17 cellular contexts compared by ENCODE assay signal in genomic region chr15:58423205-58423604, GRCh38. TPM values are rescaled to one million over a fixed set of nuclear protein-coding genes. Genes with fewer than 3 reads are reported as not detected.
DNase-seq lines count a peak whose midpoint lies in the region; FAIRE-seq and TF ChIP-seq lines count a peak whose summit lies in the region.
"Had no signal": no experiment of that assay in that cellular context is flagged by ENCODE, and none has a peak within 500 bp of the region (broad histone marks: within the 10 kb centered on the region; RNA-seq: fewer than 3 reads in every experiment).

No MANE protein-coding gene starts in this region.

- no peak overlapping the region for H3K4me3 ChIP-seq in liver (ENCODE audit: low read depth in 1 of 3, low read length in 3 of 3)
- no peak overlapping the region for H3K4me3 ChIP-seq in small intestine (ENCODE audit: low read depth in 1 of 2, low read length in 2 of 2)
- no peak overlapping the region for H3K4me3 ChIP-seq in testis
- H3K4me3 ChIP-seq: A549, HAP-1 had no signal

- TF ChIP-seq RAD21 in liver (IDR thresholded peaks at IDR 0.05), result peak; percentile 49 to 61

- peaks cover 1% of the 10 kb centered on the region for H3K36me3 Mint-ChIP-seq in activated CD4-positive, alpha-beta T cell treated with anti-CD3 and anti-CD28 coated beads, Interleukin-2, amount 10 ng/mL, durations not matched to agents 7 days and 5 days (ENCODE audit: low read depth)

- H3K4me1 Mint-ChIP-seq in activated CD4-positive, alpha-beta T cell treated with anti-CD3 and anti-CD28 coated beads, Interleukin-2, amount 10 ng/mL, durations not matched to agents 7 days and 5 days, result no peaks in the 10 kb centered on the region

- H3K4me3 Mint-ChIP-seq in activated CD4-positive, alpha-beta T cell treated with anti-CD3 and anti-CD28 coated beads, Interleukin-2, amount 10 ng/mL, durations not matched to agents 7 days and 5 days, result no peak overlapping the region
- H3K4me3 Mint-ChIP-seq: CD4-positive, alpha-beta T cell had no signal

- no peak for FAIRE-seq in small intestine (lab: Jason Lieb, UNC)
- FAIRE-seq: A549 had no signal

- H3K9me3 Mint-ChIP-seq in activated CD4-positive, alpha-beta T cell treated with anti-CD3 and anti-CD28 coated beads, Interleukin-2, amount 10 ng/mL, durations not matched to agents 7 days and 5 days, result no peaks in the 10 kb centered on the region
- H3K9me3 Mint-ChIP-seq: CD4-positive, alpha-beta T cell had no signal

- TF ChIP-seq CTCF in liver (IDR thresholded peaks at IDR 0.05; ENCODE audit: low read depth, low read length, missing input control) (no peak), testis (IDR thresholded peaks at IDR 0.05) (no peak), GM10248 (IDR thresholded peaks at IDR 0.05; ENCODE audit: control extremely low read depth, extremely low read depth, low read depth, missing control alignments) (no peak)

- intact Hi-C loops in testis (cut with DNase I; ENCODE audit: low total_unique reads), result no loop called here

- no peak for TF ChIP-seq POLR2A in testis (IDR thresholded peaks at IDR 0.05)

- DNase-seq in activated CD4-positive, alpha-beta T cell treated with anti-CD3 and anti-CD28 coated beads, Interleukin-2, amount 10 ng/mL, durations not matched to agents 7 days and 5 days, result no peak
- no peak for DNase-seq in activated CD4-positive, alpha-beta T cell treated with anti-CD3 and anti-CD28 coated beads, Interleukin-2, amount 50 U/mL, for 4 hours
- DNase-seq in small intestine (peak; percentile 79), testis (no peak), GM10248 (ENCODE audit: extremely low spot score) (no peak), NCI-H226 (no peak)
- DNase-seq: AML-193; CD4-positive, alpha-beta T cell; DMS153; DMS79; GDM1 had no signal

- POLR2A ChIA-PET in activated CD4-positive, alpha-beta T cell treated with anti-CD3 and anti-CD28 coated beads, Interleukin-2, amount 10 ng/mL, durations not matched to agents 7 days and 5 days (lab: Charles Lee), result no interaction called here
- POLR2A ChIA-PET in GM10248 (lab: Yijun Ruan, JAX), result no interaction called here

- H3K27me3 ChIP-seq in liver (ENCODE audit: control insufficient read depth in 4 of 4, insufficient read depth in 4 of 4, low read length in 3 of 4) (no peaks in the 10 kb centered on the region), small intestine (ENCODE audit: control insufficient read depth in 2 of 2, insufficient read depth in 2 of 2, low read length in 2 of 2) (no peaks in the 10 kb centered on the region), testis (no peaks in the 10 kb centered on the region)

- H3K27me3 Mint-ChIP-seq in activated CD4-positive, alpha-beta T cell treated with anti-CD3 and anti-CD28 coated beads, Interleukin-2, amount 10 ng/mL, durations not matched to agents 7 days and 5 days, result no peaks in the 10 kb centered on the region
- H3K27me3 Mint-ChIP-seq: CD4-positive, alpha-beta T cell had no signal

- 33% methylated on average over 6 of the region's 6 CpGs for WGBS in liver
- WGBS in small intestine, 3 donors, result 33 to 72% (median 33%) methylated on average over 6 of the region's 6 CpGs
- 90 to 93% methylated on average over 6 of the region's 6 CpGs for WGBS in testis, 2 donors

- H3K27ac Mint-ChIP-seq in activated CD4-positive, alpha-beta T cell treated with anti-CD3 and anti-CD28 coated beads, Interleukin-2, amount 10 ng/mL, durations not matched to agents 7 days and 5 days, result peak overlapping the region; percentile 25
- H3K27ac Mint-ChIP-seq: CD4-positive, alpha-beta T cell had no signal

- CTCF ChIA-PET in activated CD4-positive, alpha-beta T cell treated with anti-CD3 and anti-CD28 coated beads, Interleukin-2, amount 10 ng/mL, durations not matched to agents 7 days and 5 days (lab: Charles Lee), result no interaction called here
- CTCF ChIA-PET in GM10248 (lab: Yijun Ruan, JAX), result interaction anchor here (1.1 kb wide), 1 partner anchor 119 kb away, joined by 3 read pairs; no protein-coding TSS in a partner anchor

- H3K9me3 ChIP-seq in liver (ENCODE audit: control insufficient read depth in 4 of 4, low read length in 3 of 4) (no peaks in the 10 kb centered on the region), small intestine (ENCODE audit: control insufficient read depth, low read depth) (no peaks in the 10 kb centered on the region), testis (no peaks in the 10 kb centered on the region)
- H3K9me3 ChIP-seq: A549, HAP-1 had no signal

- peak overlapping the region in 1 of 2 donors; percentile 29 for H3K9ac ChIP-seq in liver (ENCODE audit: low read depth in 1 of 2, low read length in 2 of 2)

- H3K27ac ChIP-seq in liver (ENCODE audit: low read depth in 1 of 2, low read length in 2 of 2) (peak overlapping the region; percentile 88 to 91), small intestine (ENCODE audit: low read depth in 1 of 2, low read length in 1 of 2) (no peak overlapping the region), testis (no peak overlapping the region)
- H3K27ac ChIP-seq: 22Rv1, C4-2B had no signal

- no peaks in the 10 kb centered on the region for H3K36me3 ChIP-seq in liver (ENCODE audit: control insufficient read depth in 4 of 4, insufficient read depth in 3 of 4, low read depth in 1 of 4, low read length in 3 of 4)
- no peaks in the 10 kb centered on the region for H3K36me3 ChIP-seq in small intestine (ENCODE audit: control insufficient read depth in 2 of 2, insufficient read depth in 2 of 2, low read length in 2 of 2)
- no peaks in the 10 kb centered on the region for H3K36me3 ChIP-seq in testis (ENCODE audit: low read depth, missing control alignments)
- H3K36me3 ChIP-seq: HAP-1 had no signal

- H3K4me1 ChIP-seq in liver (ENCODE audit: control insufficient read depth in 4 of 4, insufficient read depth in 4 of 4, low read length in 3 of 4) (peaks cover 17 to 65% (median 47%) of the 10 kb centered on the region in 4 donors), small intestine (ENCODE audit: control insufficient read depth in 2 of 2, insufficient read depth in 1 of 2, low read depth in 1 of 2, low read length in 1 of 2) (no peaks in the 10 kb centered on the region), testis (peaks cover 3% of the 10 kb centered on the region)
- H3K4me1 ChIP-seq: HAP-1 had no signal

TF ChIP-seq in liver, 16 proteins besides CTCF, POLR2A, EP300 and RAD21 (continues in another document):
- TF ChIP-seq EGR1 (IDR thresholded peaks at IDR 0.05; ENCODE audit: low read depth in 2 of 2) (no peak), HNF4G (IDR thresholded peaks at IDR 0.05) (peak; percentile 90), GABPA (IDR thresholded peaks at IDR 0.05 in 1 of 2, conservative IDR thresholded peaks at IDR 0.05 in 1 of 2) (no peak), RXRA (IDR thresholded peaks at IDR 0.05) (peak; percentile 79 to 82), SP1 (IDR thresholded peaks at IDR 0.05) (peak; percentile 83), JUND (IDR thresholded peaks at IDR 0.05) (peak; percentile 65 to 75), ATF3 (IDR thresholded peaks at IDR 0.05) (no peak), ZBTB33 (IDR thresholded peaks at IDR 0.05) (peak; percentile 16), TAF1 (conservative IDR thresholded peaks at IDR 0.05) (no peak), HNF4A (conservative IDR thresholded peaks at IDR 0.05) (peak; percentile 95 to 97), FOXA1 (IDR thresholded peaks at IDR 0.05) (no peak), YY1 (IDR thresholded peaks at IDR 0.05) (peak; percentile 78)

RNA-seq across cellular contexts. Expression of gene LIPC, which starts 8.6 kb away (rescaled TPM):
- 1 to 10 TPM; 1.5 to 3.9 TPM for total RNA-seq in activated CD4-positive, alpha-beta T cell treated with anti-CD3 and anti-CD28 coated beads, Interleukin-2, amount 10 ng/mL, durations not matched to agents 7 days and 5 days
- 100 to 1,000 TPM; 136 to 268 TPM for total RNA-seq in liver
- 100 to 1,000 TPM in 1 of 2 donors, 10 to 100 TPM in 1; 60.1 to 126 TPM for polyA plus RNA-seq in liver
- 1 to 10 TPM in 2 of 3 donors, under 1 TPM in 1; 0.98 to 2.0 (median 1.4) TPM for polyA plus RNA-seq in small intestine
- under 1 TPM in 1 of 2 donors, not detected in 1; 0.12 TPM for total RNA-seq in testis
- polyA plus RNA-seq in testis (ENCODE audit: insufficient read depth, low read depth, low replicate concordance), result 0.37 TPM
- total RNA-seq: HT-29 had no signal

Comparison
In these comparisons a context has a peak if more than half of its experiments do, and no peak if none do; other contexts are left out.
1. H3K27ac ChIP-seq: peak in liver (2 of 2); none in small intestine (0 of 2) and testis (0 of 2).
2. RNA of gene LIPC, which starts 8.6 kb away (total RNA-seq): 136 to 268 TPM in liver; 1.5 to 3.9 TPM in activated CD4-positive, alpha-beta T cell treated with anti-CD3 and anti-CD28 coated beads, Interleukin-2, amount 10 ng/mL, durations not matched to agents 7 days and 5 days and 0.12 TPM in testis; every median in the first group is over 10 times any median in the second.